In genomic region chr7:45725231-45725630, GRCh38 we compare ENCODE assay signal across 7 cellular contexts.
DNase-seq lines count a peak whose midpoint lies in the region; ATAC-seq, FAIRE-seq and TF ChIP-seq lines count a peak whose summit lies in the region.
"Not testable (repeated sequence)": the region's sequence is repeated elsewhere in the genome, so short reads cannot be mapped to it uniquely, and the experiment has no call there.

No MANE protein-coding gene starts in this region.

- not testable (repeated sequence) for ATAC-seq in activated CD8-positive, alpha-beta memory T cell treated with anti-CD3 and anti-CD28 coated beads, Interleukin-2, amount 10 ng/mL, durations not matched to agents 7 days and 5 days; activated naive CD4-positive, alpha-beta T cell treated with anti-CD3 and anti-CD28 coated beads, Interleukin-2, amount 50 U/mL, for 72 hours; K562

- FAIRE-seq in K562 (lab: Jason Lieb, UNC): not testable (repeated sequence)

- POLR2A ChIA-PET in HEK293 (lab: Yijun Ruan, JAX): not testable (repeated sequence)
- POLR2A ChIA-PET in K562 (lab: Yijun Ruan, JAX): interaction anchor here (0.6 kb wide), 1 partner anchor 12 kb away, joined by 3 read pairs; no protein-coding TSS in a partner anchor

- H3K9me1 ChIP-seq in K562 (ENCODE audit: control insufficient read depth, insufficient read depth, low read length): not testable (repeated sequence)

- intact Hi-C loops in K562 (cut with micrococcal nuclease): not testable (repeated sequence)

- not testable (repeated sequence) for H3K9me3 Mint-ChIP-seq in T-helper 2 cell treated with Interferon-gamma antibody and Interleukin-4, amounts not matched to agents 5 μg/mL and 100 μg/mL, for 36 hours; activated CD8-positive, alpha-beta memory T cell treated with anti-CD3 and anti-CD28 coated beads, Interleukin-2, amount 10 ng/mL, durations not matched to agents 7 days and 5 days (ENCODE audit: low read depth); activated naive CD4-positive, alpha-beta T cell treated with anti-CD3 and anti-CD28 coated beads, Interleukin-2, amount 50 U/mL, for 72 hours; neural crest cell

- DNase-seq in T-helper 2 cell treated with Interferon-gamma antibody and Interleukin-4, amounts not matched to agents 5 μg/mL and 100 μg/mL, for 36 hours (ENCODE audit: low spot score); activated CD8-positive, alpha-beta memory T cell treated with anti-CD3 and anti-CD28 coated beads, Interleukin-2, amount 10 ng/mL, durations not matched to agents 7 days and 5 days; activated naive CD4-positive, alpha-beta T cell treated with anti-CD3 and anti-CD28 coated beads, Interleukin-2, amount 50 U/mL, for 72 hours (ENCODE audit: low spot score in 2 of 2); K562 (ENCODE audit: extremely low read depth in 1 of 4, low spot score in 3 of 4); neural crest cell (ENCODE audit: low read depth, low spot score): not testable (repeated sequence)

- not testable (repeated sequence) for H3K4me3 ChIP-seq in HEK293 (ENCODE audit: low read depth, low read length); K562

- TF ChIP-seq RAD21 in K562 (CRISPR knock-in tag; conservative IDR thresholded peaks at IDR 0.05 in 1 of 2, IDR thresholded peaks at IDR 0.05 in 1 of 2): not testable (repeated sequence)

- not testable (repeated sequence) for H2AFZ ChIP-seq in K562 (ENCODE audit: low read depth, low read length)

- not testable (repeated sequence) for H3K4me1 Mint-ChIP-seq in T-helper 2 cell treated with Interferon-gamma antibody and Interleukin-4, amounts not matched to agents 5 μg/mL and 100 μg/mL, for 36 hours (ENCODE audit: low read depth); activated CD8-positive, alpha-beta memory T cell treated with anti-CD3 and anti-CD28 coated beads, Interleukin-2, amount 10 ng/mL, durations not matched to agents 7 days and 5 days; neural crest cell

- TF ChIP-seq CTCF in 22Rv1 (IDR thresholded peaks at IDR 0.05); HEK293 (tag by site-specific recombination; IDR thresholded peaks at IDR 0.05); K562 (IDR thresholded peaks at IDR 0.05 in 2 of 3, conservative IDR thresholded peaks at IDR 0.05 in 1 of 3; ENCODE audit: insufficient read depth in 2 of 3, low read depth in 1 of 3, low read length in 3 of 3); neural crest cell (conservative IDR thresholded peaks at IDR 0.05): not testable (repeated sequence)

- peak overlapping the region; percentile 14; the same call in 1 of the 2 replicates for H3K27ac ChIP-seq in 22Rv1
- not testable (repeated sequence) for H3K27ac ChIP-seq in HEK293 (ENCODE audit: extremely low read depth, low read depth, low read length); K562 (ENCODE audit: extremely low read depth, low read depth, low read length)

- CTCF ChIA-PET in HEK293 (lab: Yijun Ruan, JAX); activated CD8-positive, alpha-beta memory T cell treated with anti-CD3 and anti-CD28 coated beads, Interleukin-2, amount 10 ng/mL, durations not matched to agents 7 days and 5 days (lab: Charles Lee); K562 (lab: Yijun Ruan, JAX; ENCODE audit: low intra/inter-chr PET ratio): not testable (repeated sequence)

- not testable (repeated sequence) for H3K9me3 ChIP-seq in HEK293 (ENCODE audit: control insufficient read depth, insufficient read depth, low read depth, low read length); K562 (replicated peaks; ENCODE audit: control insufficient read depth, insufficient read depth, low read depth, low read length)

- H3K36me3 ChIP-seq in HEK293 (ENCODE audit: control insufficient read depth in 2 of 2, insufficient read depth in 1 of 2, low read length in 2 of 2) (peaks cover 13 to 24% of the 10 kb centered on the region in 2 experiments), K562 (ENCODE audit: control insufficient read depth, insufficient read depth, low read length) (peaks cover 34% of the 10 kb centered on the region; the same call in 2 of the 3 replicates)

- H3K9ac ChIP-seq in K562 (ENCODE audit: insufficient read depth in 1 of 2, low read depth in 2 of 2, low read length in 2 of 2): not testable (repeated sequence)

- H4K20me1 ChIP-seq in K562 (replicated peaks; ENCODE audit: control insufficient read depth, insufficient read depth, low read length): not testable (repeated sequence)

- BruUV-seq in K562 (replicated peaks; lab: Mats Ljungman, UMichigan): not testable (repeated sequence)

- not testable (repeated sequence) for H3K27me3 ChIP-seq in K562 (ENCODE audit: control insufficient read depth in 2 of 2, insufficient read depth in 2 of 2, low read length in 2 of 2)

- H3K79me2 ChIP-seq in K562 (ENCODE audit: control insufficient read depth, insufficient read depth, low read length): not testable (repeated sequence)

- not testable (repeated sequence) for TF ChIP-seq EP300 in K562 (IDR thresholded peaks at IDR 0.05; ENCODE audit: low read length)

- H3K4me2 ChIP-seq in K562 (ENCODE audit: insufficient read depth, low read length): not testable (repeated sequence)

- TF ChIP-seq POLR2A in K562 (conservative IDR thresholded peaks at IDR 0.05): not testable (repeated sequence)

- not testable (repeated sequence) for H3K4me3 Mint-ChIP-seq in T-helper 2 cell treated with Interferon-gamma antibody and Interleukin-4, amounts not matched to agents 5 μg/mL and 100 μg/mL, for 36 hours; activated CD8-positive, alpha-beta memory T cell treated with anti-CD3 and anti-CD28 coated beads, Interleukin-2, amount 10 ng/mL, durations not matched to agents 7 days and 5 days; neural crest cell

- not testable (repeated sequence) for H3K27me3 Mint-ChIP-seq in T-helper 2 cell treated with Interferon-gamma antibody and Interleukin-4, amounts not matched to agents 5 μg/mL and 100 μg/mL, for 36 hours (ENCODE audit: low read depth); activated CD8-positive, alpha-beta memory T cell treated with anti-CD3 and anti-CD28 coated beads, Interleukin-2, amount 10 ng/mL, durations not matched to agents 7 days and 5 days; neural crest cell (ENCODE audit: low read depth)

- 67% methylated on average over 1 of the region's 2 CpGs for WGBS in K562 (ENCODE audit: insufficient coverage, low coverage, missing lambda C conversion rate)

- in situ Hi-C loops in K562 (cut with MboI): not testable (repeated sequence)

- peak overlapping the region; percentile 63 for H3K27ac Mint-ChIP-seq in T-helper 2 cell treated with Interferon-gamma antibody and Interleukin-4, amounts not matched to agents 5 μg/mL and 100 μg/mL, for 36 hours
- H3K27ac Mint-ChIP-seq in activated CD8-positive, alpha-beta memory T cell treated with anti-CD3 and anti-CD28 coated beads, Interleukin-2, amount 10 ng/mL, durations not matched to agents 7 days and 5 days: peak overlapping the region; percentile 61
- peak overlapping the region; percentile 26 to 42 for H3K27ac Mint-ChIP-seq in activated naive CD4-positive, alpha-beta T cell treated with anti-CD3 and anti-CD28 coated beads, Interleukin-2, amount 50 U/mL, for 72 hours
- peak overlapping the region; percentile 62 for H3K27ac Mint-ChIP-seq in neural crest cell (ENCODE audit: unreplicated experiment)

- H3K36me3 Mint-ChIP-seq in T-helper 2 cell treated with Interferon-gamma antibody and Interleukin-4, amounts not matched to agents 5 μg/mL and 100 μg/mL, for 36 hours (ENCODE audit: low read depth): peaks cover 35% of the 10 kb centered on the region
- peaks cover 36% of the 10 kb centered on the region for H3K36me3 Mint-ChIP-seq in activated CD8-positive, alpha-beta memory T cell treated with anti-CD3 and anti-CD28 coated beads, Interleukin-2, amount 10 ng/mL, durations not matched to agents 7 days and 5 days
- H3K36me3 Mint-ChIP-seq in activated naive CD4-positive, alpha-beta T cell treated with anti-CD3 and anti-CD28 coated beads, Interleukin-2, amount 50 U/mL, for 72 hours: peaks cover 13 to 19% of the 10 kb centered on the region in 2 donors
- peaks cover 35% of the 10 kb centered on the region for H3K36me3 Mint-ChIP-seq in neural crest cell (ENCODE audit: low read depth)

- H3K4me1 ChIP-seq in HEK293 (ENCODE audit: control insufficient read depth, insufficient read depth, low read length); K562 (replicated peaks in 1 of 2; ENCODE audit: control insufficient read depth in 2 of 2, insufficient read depth in 2 of 2, low read length in 2 of 2): not testable (repeated sequence)

TF ChIP-seq in HEK293, 187 proteins besides CTCF, POLR2A, EP300 and RAD21:
- TF ChIP-seq ZNF366 (tag by site-specific recombination; conservative IDR thresholded peaks at IDR 0.05): peak; percentile 69

TF ChIP-seq in K562, 482 proteins besides CTCF, POLR2A, EP300 and RAD21:
- TF ChIP-seq, protein P1, sequence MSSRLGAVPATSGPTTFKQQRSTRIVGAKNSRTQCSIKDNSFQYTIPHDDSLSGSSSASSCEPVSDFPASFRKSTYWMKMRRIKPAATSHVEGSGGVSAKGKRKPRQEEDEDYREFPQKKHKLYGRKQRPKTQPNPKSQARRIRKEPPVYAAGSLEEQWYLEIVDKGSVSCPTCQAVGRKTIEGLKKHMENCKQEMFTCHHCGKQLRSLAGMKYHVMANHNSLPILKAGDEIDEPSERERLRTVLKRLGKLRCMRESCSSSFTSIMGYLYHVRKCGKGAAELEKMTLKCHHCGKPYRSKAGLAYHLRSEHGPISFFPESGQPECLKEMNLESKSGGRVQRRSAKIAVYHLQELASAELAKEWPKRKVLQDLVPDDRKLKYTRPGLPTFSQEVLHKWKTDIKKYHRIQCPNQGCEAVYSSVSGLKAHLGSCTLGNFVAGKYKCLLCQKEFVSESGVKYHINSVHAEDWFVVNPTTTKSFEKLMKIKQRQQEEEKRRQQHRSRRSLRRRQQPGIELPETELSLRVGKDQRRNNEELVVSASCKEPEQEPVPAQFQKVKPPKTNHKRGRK (tag; IDR thresholded peaks at IDR 0.05): peak; percentile 51; the same call in 1 of the 2 replicates
